ENCODE assay signal across 16 cellular contexts in the genomic region with DNA sequence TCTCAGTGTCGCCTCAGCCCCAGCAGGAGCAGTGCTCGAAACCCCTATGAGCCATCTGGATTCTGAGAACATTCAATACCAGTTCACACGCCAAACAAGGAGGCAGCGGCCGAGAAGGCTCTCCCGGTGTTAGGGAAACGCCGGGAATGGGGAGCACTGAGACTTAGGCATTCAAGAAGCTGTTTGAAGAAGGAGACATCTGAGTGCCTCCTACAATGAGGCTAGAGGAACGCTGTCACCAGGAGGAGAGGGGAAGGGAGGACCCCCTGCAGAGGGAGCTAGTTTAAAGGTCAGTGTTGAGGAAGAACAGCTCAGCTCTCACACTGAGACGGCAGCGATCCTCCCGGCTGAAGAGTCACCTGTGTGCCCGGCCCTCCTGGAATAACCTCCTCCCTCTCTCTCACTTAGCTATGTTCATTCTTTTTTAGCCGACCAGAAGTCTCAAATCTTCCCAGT.
"Had no signal": no experiment of that assay in that cellular context is flagged by ENCODE, and none has a peak within 500 bp of the region (broad histone marks: within the 10 kb centered on the region; RNA-seq: fewer than 3 reads in every experiment).

No MANE protein-coding gene starts in this region.

- H3K27ac ChIP-seq: esophagus squamous epithelium, gastrocnemius medialis, spleen, thoracic aorta, VCaP had no signal

- ATAC-seq: activated CD4-positive, CD25-positive, alpha-beta regulatory T cell treated with anti-CD3 and anti-CD28 coated beads, Interleukin-2, amount 50 U/mL, for 24 hours; activated T-cell treated with anti-CD3 and anti-CD28 coated beads, Interleukin-2, amount 50 U/mL, for 4 hours; left cardiac atrium; T-cell had no signal

- H3K9me3 ChIP-seq: esophagus squamous epithelium, gastrocnemius medialis, mucosa of descending colon, spleen, thoracic aorta had no signal

- DNase-seq: activated CD8-positive, alpha-beta T cell treated with anti-CD3 and anti-CD28 coated beads for 36 hours; activated naive CD4-positive, alpha-beta T cell treated with anti-CD3 and anti-CD28 coated beads, Interleukin-2, amount 10 ng/mL, durations not matched to agents 7 days and 5 days; activated T-cell treated with anti-CD3 and anti-CD28 coated beads, Interleukin-2, amount 50 U/mL, for 4 hours; caudate nucleus; esophagus squamous epithelium; gastrocnemius medialis; left cardiac atrium; retina; stimulated activated CD4-positive, alpha-beta T cell treated with anti-CD3 and anti-CD28 coated beads, Interleukin-4, amount 100 ng/mL, for 1 hour; stimulated activated naive CD4-positive, alpha-beta T cell; T-cell had no signal

- H3K36me3 ChIP-seq: esophagus squamous epithelium, gastrocnemius medialis, spleen, thoracic aorta had no signal

- H3K4me3 ChIP-seq: esophagus squamous epithelium, gastrocnemius medialis, mucosa of descending colon, spleen, thoracic aorta had no signal

- H3K4me1 ChIP-seq: esophagus squamous epithelium, gastrocnemius medialis, spleen had no signal
